11 cellular contexts compared by ENCODE assay signal in genomic region chr1:35554261-35555211, GRCh38. TPM values are rescaled to one million over a fixed set of nuclear protein-coding genes. Genes with fewer than 3 reads are reported as not detected.
DNase-seq lines count a peak whose midpoint lies in the region; ATAC-seq and TF ChIP-seq lines count a peak whose summit lies in the region.
"Had no signal": no experiment of that assay in that cellular context is flagged by ENCODE, and none has a peak within 500 bp of the region (broad histone marks: within the 10 kb centered on the region; RNA-seq: fewer than 3 reads in every experiment).

No MANE protein-coding gene starts in this region.

- TF ChIP-seq POLR2A in heart left ventricle (IDR thresholded peaks at IDR 0.05) = no peak

- H3K36me3 ChIP-seq in heart left ventricle = peaks cover 0 to 47% (median 43%) of the 10 kb centered on the region in 9 donors

- peak overlapping the region in 8 of 12 donors; percentile 10 to 37 (median 20) for H3K27ac ChIP-seq in heart left ventricle
- H3K27ac ChIP-seq: neutrophil had no signal

- H3K4me1 ChIP-seq in heart left ventricle = peaks cover 0 to 53% (median 45%) of the 10 kb centered on the region in 12 donors

- ATAC-seq in heart left ventricle (no peak), Right ventricle myocardium superior (ENCODE audit: poor library complexity) (no peak), SK-N-SH treated with all-trans-retinoic acid at 6 μM for 48 hours (no peak)
- ATAC-seq: HCT116 had no signal

- H3K27me3 Mint-ChIP-seq in type B pancreatic cell (no peaks in the 10 kb centered on the region), progenitor cell of endocrine pancreas (no peaks in the 10 kb centered on the region)

- 33 to 41% (median 37%) methylated on average over 7 of the region's 7 CpGs for WGBS in heart left ventricle, 4 donors

- H3K9me3 Mint-ChIP-seq in type B pancreatic cell (no peaks in the 10 kb centered on the region), progenitor cell of endocrine pancreas (ENCODE audit: low read depth) (no peaks in the 10 kb centered on the region)

- DNase-seq in heart left ventricle (peak in 1 of 5 donors; percentile 48), Right ventricle myocardium superior (no peak), type B pancreatic cell (ENCODE audit: extremely low spot score, unreplicated experiment) (no peak), epidermal melanocyte (ENCODE audit: insufficient read length, low spot score) (no peak), NCI-H524 treated with DMSO at 0.1 percent for 48 hours (lab: John Stamatoyannopoulos, UW) (no peak), progenitor cell of endocrine pancreas (ENCODE audit: low spot score, unreplicated experiment) (no peak)
- DNase-seq: NCI-H526 treated with DMSO at 0.1 percent for 48 hours had no signal

- H3K4me3 ChIP-seq in heart left ventricle (no peak overlapping the region), iPS-18c (ENCODE audit: insufficient read depth, low read depth, low read length) (peak overlapping the region; percentile 97; the same call in 1 of the 2 replicates)

- no peak for TF ChIP-seq CTCF in heart left ventricle (IDR thresholded peaks at IDR 0.05)
- TF ChIP-seq CTCF in type B pancreatic cell (conservative IDR thresholded peaks at IDR 0.05) = no peak
- TF ChIP-seq CTCF in progenitor cell of endocrine pancreas (IDR thresholded peaks at IDR 0.05; ENCODE audit: unreplicated experiment) = no peak

- no peaks in the 10 kb centered on the region for H3K27me3 ChIP-seq in heart left ventricle
- H3K27me3 ChIP-seq: neutrophil had no signal

- intact Hi-C loops in heart left ventricle (cut with DNase I) = loop anchor here in 3 of 10 donors (5.0 to 10.0 kb wide), 2 partner anchors 102 to 360 kb away; partner anchors contain the start of gene SFPQ (in 2 of the 3)
- intact Hi-C loops in Right ventricle myocardium superior (cut with DNase I) = no loop called here

- H3K9me3 ChIP-seq in heart left ventricle (no peaks in the 10 kb centered on the region), iPS-18c (ENCODE audit: control insufficient read depth, insufficient read depth, low read length) (no peaks in the 10 kb centered on the region)
- H3K9me3 ChIP-seq: neutrophil had no signal

- H3K4me1 Mint-ChIP-seq in type B pancreatic cell (ENCODE audit: unreplicated experiment) = peaks cover 27% of the 10 kb centered on the region
- peaks cover 25% of the 10 kb centered on the region for H3K4me1 Mint-ChIP-seq in progenitor cell of endocrine pancreas (ENCODE audit: low read depth)

- H3K27ac Mint-ChIP-seq in type B pancreatic cell = no peak overlapping the region
- no peak overlapping the region for H3K27ac Mint-ChIP-seq in progenitor cell of endocrine pancreas

- peaks cover 11% of the 10 kb centered on the region for H3K36me3 Mint-ChIP-seq in type B pancreatic cell
- H3K36me3 Mint-ChIP-seq in progenitor cell of endocrine pancreas (ENCODE audit: insufficient read depth) = peaks cover 13% of the 10 kb centered on the region

- H3K4me3 Mint-ChIP-seq in type B pancreatic cell (peak overlapping the region; percentile 97), progenitor cell of endocrine pancreas (ENCODE audit: low read depth) (no peak overlapping the region)

TF ChIP-seq in SK-N-SH treated with all-trans-retinoic acid at 6 μM for 48 hours, 23 proteins besides CTCF, POLR2A, EP300 and RAD21:
- TF ChIP-seq SNAI2 (CRISPR knock-in tag; IDR thresholded peaks at IDR 0.05) (no peak), TCF4 (CRISPR knock-in tag; IDR thresholded peaks at IDR 0.05; ENCODE audit: borderline replicate concordance) (peak; percentile 46; the same call in 1 of the 2 replicates), ISL1 (CRISPR knock-in tag; IDR thresholded peaks at IDR 0.05) (0 out of 2 replicates have a peak, but pooled peaks have one; percentile 9), POU6F1 (CRISPR knock-in tag; IDR thresholded peaks at IDR 0.05; ENCODE audit: borderline replicate concordance, low read depth) (no peak)

RNA-seq across cellular contexts. Expression of gene KIAA0319L, which starts 2.7 kb away (rescaled TPM):
- 100 to 1,000 TPM in 2 of 9 donors, 10 to 100 TPM in 7; 58.3 to 108 (median 78.3) TPM for total RNA-seq in heart left ventricle
- 10 to 100 TPM; 21.0 to 41.1 TPM for polyA plus RNA-seq in heart left ventricle
- total RNA-seq in Right ventricle myocardium superior = 62.1 TPM
- total RNA-seq in type B pancreatic cell (ENCODE audit: low replicate concordance) = 48.6 and 56.9 TPM in 2 replicates
- 70.0 and 70.5 TPM in 2 replicates for total RNA-seq in progenitor cell of endocrine pancreas

RNA-seq across cellular contexts. Expression of gene NCDN, which starts 3.1 kb away (rescaled TPM):
- 10 to 100 TPM; 20.7 to 44.4 (median 35.3) TPM for total RNA-seq in heart left ventricle
- 10 to 100 TPM; 14.6 to 27.0 TPM for polyA plus RNA-seq in heart left ventricle
- total RNA-seq in Right ventricle myocardium superior = 20.3 TPM
- 21.8 and 27.2 TPM in 2 replicates for total RNA-seq in type B pancreatic cell (ENCODE audit: low replicate concordance)
- 25.2 and 25.3 TPM in 2 replicates for total RNA-seq in progenitor cell of endocrine pancreas

RNA-seq across cellular contexts. Expression of gene TFAP2E, which starts 18.6 kb away (rescaled TPM):
- total RNA-seq in heart left ventricle (under 1 TPM in 6 of 9 donors, not detected in 3; 0.12 to 0.57 (median 0.41) TPM), Right ventricle myocardium superior (0.27 TPM), type B pancreatic cell (ENCODE audit: low replicate concordance) (1.3 and 1.4 TPM in 2 replicates), progenitor cell of endocrine pancreas (0.55 and 0.84 TPM in 2 replicates)
- under 1 TPM; 0.15 to 0.17 TPM for polyA plus RNA-seq in heart left ventricle
